ENCODE assay signal across 1 cellular context in the genomic region with DNA sequence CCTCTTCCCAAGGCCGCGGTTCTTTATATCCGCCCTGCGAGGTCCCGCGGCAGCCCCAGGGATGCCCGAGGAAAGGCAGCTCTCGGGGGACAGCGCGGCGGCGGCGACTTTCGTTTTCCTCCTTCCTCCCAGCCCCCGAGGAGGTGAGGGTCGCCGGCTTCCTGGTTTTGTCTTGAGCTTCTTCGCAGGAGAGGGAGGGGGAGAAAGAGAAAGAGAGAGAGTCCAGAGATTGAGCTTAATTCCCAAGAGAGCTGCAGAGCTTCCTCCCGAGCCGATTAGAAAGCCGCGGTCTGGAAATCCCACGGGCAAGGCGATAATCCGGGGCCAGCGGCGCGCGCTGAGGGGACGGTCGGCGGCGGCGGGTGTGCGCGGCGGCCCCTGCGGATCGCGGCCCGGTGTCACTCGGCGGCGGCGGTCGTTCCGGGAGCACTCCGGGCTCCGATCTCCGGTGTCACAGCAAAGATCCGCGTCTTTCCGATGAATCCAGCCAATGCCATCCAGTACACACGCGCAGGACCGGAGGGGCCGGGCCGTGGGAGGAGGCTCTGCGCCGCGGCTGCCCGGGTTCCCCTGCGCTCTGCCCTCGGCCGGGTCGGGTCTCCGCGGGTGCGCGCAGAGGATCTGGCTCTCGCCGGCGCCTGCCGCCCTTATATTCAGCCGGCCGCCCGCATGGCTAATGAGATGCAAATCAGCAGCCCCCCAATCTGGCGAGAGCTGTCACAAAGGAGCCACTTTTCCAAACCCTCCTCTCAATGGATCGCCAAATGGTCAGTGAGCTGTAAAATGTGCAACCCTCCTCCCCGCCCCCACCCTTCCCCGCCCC.
TF ChIP-seq lines count a peak whose summit lies in the region.

A gene with protein sequence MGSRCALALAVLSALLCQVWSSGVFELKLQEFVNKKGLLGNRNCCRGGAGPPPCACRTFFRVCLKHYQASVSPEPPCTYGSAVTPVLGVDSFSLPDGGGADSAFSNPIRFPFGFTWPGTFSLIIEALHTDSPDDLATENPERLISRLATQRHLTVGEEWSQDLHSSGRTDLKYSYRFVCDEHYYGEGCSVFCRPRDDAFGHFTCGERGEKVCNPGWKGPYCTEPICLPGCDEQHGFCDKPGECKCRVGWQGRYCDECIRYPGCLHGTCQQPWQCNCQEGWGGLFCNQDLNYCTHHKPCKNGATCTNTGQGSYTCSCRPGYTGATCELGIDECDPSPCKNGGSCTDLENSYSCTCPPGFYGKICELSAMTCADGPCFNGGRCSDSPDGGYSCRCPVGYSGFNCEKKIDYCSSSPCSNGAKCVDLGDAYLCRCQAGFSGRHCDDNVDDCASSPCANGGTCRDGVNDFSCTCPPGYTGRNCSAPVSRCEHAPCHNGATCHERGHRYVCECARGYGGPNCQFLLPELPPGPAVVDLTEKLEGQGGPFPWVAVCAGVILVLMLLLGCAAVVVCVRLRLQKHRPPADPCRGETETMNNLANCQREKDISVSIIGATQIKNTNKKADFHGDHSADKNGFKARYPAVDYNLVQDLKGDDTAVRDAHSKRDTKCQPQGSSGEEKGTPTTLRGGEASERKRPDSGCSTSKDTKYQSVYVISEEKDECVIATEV (minus strand): TSS at position 773 of the 823 bp plus-strand sequence. CDS start 939 bp downstream, outside the sequence.

TF ChIP-seq in H1, 55 proteins besides CTCF, POLR2A, EP300 and RAD21:
- TF ChIP-seq TAF1 (IDR thresholded peaks at IDR 0.05; ENCODE audit: low read depth, low read length) (peak; percentile 78), KDM4A (IDR thresholded peaks at IDR 0.05; ENCODE audit: low read depth, low read length, severe bottlenecking) (peak; percentile 20), POLR2AphosphoS5 (IDR thresholded peaks at IDR 0.05; ENCODE audit: low read depth, low read length) (peak; percentile 84), MAX (IDR thresholded peaks at IDR 0.05) (no peak), KDM1A (IDR thresholded peaks at IDR 0.05; ENCODE audit: borderline replicate concordance, low read length) (no peak), TAF7 (optimal IDR thresholded peaks at IDR 0.05; ENCODE audit: borderline replicate concordance, low read depth, low read length) (peak; percentile 56), JUND (IDR thresholded peaks at IDR 0.05; ENCODE audit: low read length) (no peak), RBBP5 (IDR thresholded peaks at IDR 0.05; ENCODE audit: borderline replicate concordance, low read depth, low read length) (peak; percentile 74; the same call in 1 of the 2 replicates), TEAD4 (IDR thresholded peaks at IDR 0.05; ENCODE audit: low read depth, low read length) (no peak), TBP (IDR thresholded peaks at IDR 0.05; ENCODE audit: low read depth, low read length) (peak; percentile 94), BACH1 (IDR thresholded peaks at IDR 0.05; ENCODE audit: low read length) (no peak), RNF2 (IDR thresholded peaks at IDR 0.05; ENCODE audit: borderline replicate concordance, low read depth, low read length, missing control alignments, poor library complexity, severe bottlenecking) (no peak), ASH2L (IDR thresholded peaks at IDR 0.05; ENCODE audit: low read length) (peak; percentile 47), PHF8 (conservative IDR thresholded peaks at IDR 0.05; ENCODE audit: low read depth, low read length) (peak; percentile 54), CEBPB (IDR thresholded peaks at IDR 0.05; ENCODE audit: low read depth, low read length) (no peak), E2F6 (IDR thresholded peaks at IDR 0.05) (peak; percentile 34; the same call in 1 of the 2 replicates), GABPA (IDR thresholded peaks at IDR 0.05; ENCODE audit: borderline replicate concordance, insufficient read depth, low read length) (0 out of 2 replicates have a peak, but pooled peaks have one; percentile 14), GTF2F1 (IDR thresholded peaks at IDR 0.05; ENCODE audit: borderline replicate concordance, low read depth, low read length) (peak; percentile 69; the same call in 1 of the 2 replicates), BCL11A (IDR thresholded peaks at IDR 0.05; ENCODE audit: low read depth in 2 of 2, low read length in 2 of 2) (no peak)
